23 cellular contexts compared by ENCODE assay signal in the genomic region with DNA sequence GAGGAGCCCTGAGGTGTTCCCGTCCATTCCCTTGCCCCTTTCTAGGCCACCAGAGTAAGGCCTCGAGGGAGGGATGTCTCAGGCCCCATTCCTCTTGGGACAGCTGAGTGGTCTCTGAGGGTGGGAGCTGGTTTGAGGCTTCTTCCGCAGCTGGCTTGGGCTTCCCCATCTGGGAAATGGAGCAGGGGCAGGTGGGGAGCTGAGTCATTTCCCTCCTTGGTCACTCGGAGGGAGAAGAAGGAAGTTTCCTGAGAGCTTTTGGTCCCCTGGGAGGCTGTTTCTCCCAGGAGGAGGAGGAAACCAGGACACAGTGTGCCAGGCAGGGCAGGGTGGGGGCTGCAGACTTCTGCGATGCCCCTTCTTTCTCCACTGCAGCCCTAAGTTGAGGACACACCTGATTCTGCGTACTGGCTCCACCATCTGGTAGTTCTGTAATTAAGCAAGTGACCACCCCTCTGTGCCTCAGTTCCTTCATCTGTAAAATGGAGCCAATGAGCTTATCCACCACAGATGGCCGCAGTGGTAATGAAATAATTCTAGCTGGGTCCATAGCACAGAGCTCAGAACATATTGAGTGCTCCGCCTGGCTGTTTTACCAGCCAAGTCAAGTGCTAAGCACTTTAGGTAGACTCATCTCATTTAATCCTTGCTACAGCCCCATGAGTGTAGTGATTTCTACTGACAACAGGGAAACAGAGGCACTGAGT. TPM values are rescaled to one million over a fixed set of nuclear protein-coding genes. Genes with fewer than 3 reads are reported as not detected.
DNase-seq lines count a peak whose midpoint lies in the region; ATAC-seq and TF ChIP-seq lines count a peak whose summit lies in the region.
"Had no signal": no experiment of that assay in that cellular context is flagged by ENCODE, and none has a peak within 500 bp of the region (broad histone marks: within the 10 kb centered on the region; RNA-seq: fewer than 3 reads in every experiment).

No MANE protein-coding gene starts in this region.

- no peak for ATAC-seq in GM21526 (IDR thresholded peaks at IDR 0.05; ENCODE audit: low FRiP score, unreplicated experiment)
- ATAC-seq: Panc1, SK-N-SH treated with all-trans-retinoic acid at 6 μM for 48 hours had no signal

- peak; percentile 31; the same call in 1 of the 2 replicates for TF ChIP-seq CTCF in GM12874 (IDR thresholded peaks at IDR 0.05; ENCODE audit: insufficient read depth, low read depth, low read length)
- TF ChIP-seq CTCF in sigmoid colon (IDR thresholded peaks at IDR 0.05) = no peak

- H3K4me3 ChIP-seq in BLaER1 (peak overlapping the region; percentile 93), sigmoid colon (no peak overlapping the region)
- H3K4me3 ChIP-seq: MG63, ovary, thyroid gland had no signal

- H4K20me1 ChIP-seq in BLaER1 = peaks cover 25% of the 10 kb centered on the region

- H3K27me3 ChIP-seq in BLaER1 (peaks cover 8% of the 10 kb centered on the region; the same call in 1 of the 2 replicates), sigmoid colon (peaks cover 0 to 43% (median 33%) of the 10 kb centered on the region in 3 donors)
- H3K27me3 ChIP-seq: MG63, ovary, thyroid gland had no signal

- H3K36me3 ChIP-seq in BLaER1 (peaks cover 17% of the 10 kb centered on the region; the same call in 1 of the 2 replicates), sigmoid colon (no peaks in the 10 kb centered on the region)
- H3K36me3 ChIP-seq: MG63, ovary, thyroid gland had no signal

- H3K9me3 ChIP-seq in BLaER1 = no peaks in the 10 kb centered on the region
- H3K9me3 ChIP-seq in sigmoid colon = no peaks in the 10 kb centered on the region
- H3K9me3 ChIP-seq: MG63, ovary, thyroid gland had no signal

- no peak for TF ChIP-seq EP300 in sigmoid colon (IDR thresholded peaks at IDR 0.05)

- no peak for TF ChIP-seq POLR2A in sigmoid colon (IDR thresholded peaks at IDR 0.05)

- peaks cover 82% of the 10 kb centered on the region for H3K4me1 ChIP-seq in BLaER1
- peaks cover 0 to 44% (median 39%) of the 10 kb centered on the region in 4 donors for H3K4me1 ChIP-seq in sigmoid colon

- peak overlapping the region; percentile 92; the same call in 1 of the 2 replicates for H3K9ac ChIP-seq in BLaER1

- peak overlapping the region; percentile 96 for H3K4me2 ChIP-seq in BLaER1

- intact Hi-C loops in sigmoid colon (cut with DNase I) = no loop called here

- peak; percentile 5 for DNase-seq in NCI-H69 (lab: John Stamatoyannopoulos, UW)
- peak; percentile 12 for DNase-seq in dermis blood vessel endothelial cell
- no peak for DNase-seq in sigmoid colon
- no peak for DNase-seq in putamen (ENCODE audit: low spot score)
- DNase-seq in amygdala (lab: John Stamatoyannopoulos, UW) = no peak
- DNase-seq: activated CD4-positive, alpha-beta T cell treated with anti-CD3 and anti-CD28 coated beads for 1 hour; activated naive CD8-positive, alpha-beta T cell treated with anti-CD3 and anti-CD28 coated beads for 36 hours; COR-L47; hippocampal formation; islet precursor cell; mammary epithelial cell; MG63; naive B cell; NCI-H774; ovary; stimulated activated CD4-positive, alpha-beta T cell treated with anti-CD3 and anti-CD28 coated beads, Interleukin-1b, Interleukin-23, amount 100 ng/mL, for 48 hours; stimulated activated naive CD4-positive, alpha-beta T cell treated with Interleukin-2 at 50 U/mL for 16 hours; thyroid gland had no signal

- 70 to 74% methylated on average over 8 of the region's 8 CpGs for WGBS in sigmoid colon, 2 donors

- H3K27ac ChIP-seq in BLaER1 = peak overlapping the region; percentile 92
- H3K27ac ChIP-seq in sigmoid colon = no peak overlapping the region
- H3K27ac ChIP-seq: ovary, thyroid gland had no signal

RNA-seq across cellular contexts. Expression of gene KCNJ12, which starts 1.5 kb away (rescaled TPM):
- total RNA-seq in dermis blood vessel endothelial cell (0.14 and 0.51 TPM in 2 replicates), sigmoid colon (1 to 10 TPM in 3 of 4 donors, under 1 TPM in 1; 0.54 to 2.2 (median 1.4) TPM)
- under 1 TPM; 0.23 to 0.60 (median 0.60) TPM for polyA plus RNA-seq in sigmoid colon
- total RNA-seq: activated naive CD8-positive, alpha-beta T cell treated with anti-CD3 and anti-CD28 coated beads for 36 hours; mammary epithelial cell had no signal

Comparison
In these comparisons a context has a peak if more than half of its experiments do, and no peak if none do; other contexts are left out.
1. DNase-seq: peak in NCI-H69 (single experiment) and dermis blood vessel endothelial cell (single experiment); none in sigmoid colon (single experiment), putamen (single experiment) and amygdala (0 of 56).